Comparison of ENCODE assay signal across 1 cellular context in the genomic region with DNA sequence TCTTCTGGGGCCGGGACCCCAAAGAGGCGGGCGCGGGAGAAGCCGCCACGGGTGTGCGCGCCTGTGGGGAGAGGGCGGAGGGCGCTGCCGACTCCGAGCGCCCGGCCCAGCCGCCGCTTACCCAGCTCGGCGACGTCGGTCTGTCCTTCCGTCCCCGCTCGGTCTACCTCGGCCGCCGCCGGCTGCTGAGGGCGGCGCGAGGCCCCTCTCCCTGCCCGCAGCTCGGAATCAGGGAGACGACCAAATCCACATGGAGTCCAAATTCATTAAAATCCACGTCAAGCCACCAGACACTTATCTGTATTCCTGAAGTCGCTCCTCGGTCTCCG.
A peak's percentile ranks its signal among the peaks of the same experiment; 100 is the strongest.
TF ChIP-seq lines count a peak whose summit lies in the region.

No MANE protein-coding gene starts in this region.

TF ChIP-seq in HepG2, 621 proteins besides CTCF, POLR2A, EP300 and RAD21 (continued from another document):
- TF ChIP-seq, protein P1, sequence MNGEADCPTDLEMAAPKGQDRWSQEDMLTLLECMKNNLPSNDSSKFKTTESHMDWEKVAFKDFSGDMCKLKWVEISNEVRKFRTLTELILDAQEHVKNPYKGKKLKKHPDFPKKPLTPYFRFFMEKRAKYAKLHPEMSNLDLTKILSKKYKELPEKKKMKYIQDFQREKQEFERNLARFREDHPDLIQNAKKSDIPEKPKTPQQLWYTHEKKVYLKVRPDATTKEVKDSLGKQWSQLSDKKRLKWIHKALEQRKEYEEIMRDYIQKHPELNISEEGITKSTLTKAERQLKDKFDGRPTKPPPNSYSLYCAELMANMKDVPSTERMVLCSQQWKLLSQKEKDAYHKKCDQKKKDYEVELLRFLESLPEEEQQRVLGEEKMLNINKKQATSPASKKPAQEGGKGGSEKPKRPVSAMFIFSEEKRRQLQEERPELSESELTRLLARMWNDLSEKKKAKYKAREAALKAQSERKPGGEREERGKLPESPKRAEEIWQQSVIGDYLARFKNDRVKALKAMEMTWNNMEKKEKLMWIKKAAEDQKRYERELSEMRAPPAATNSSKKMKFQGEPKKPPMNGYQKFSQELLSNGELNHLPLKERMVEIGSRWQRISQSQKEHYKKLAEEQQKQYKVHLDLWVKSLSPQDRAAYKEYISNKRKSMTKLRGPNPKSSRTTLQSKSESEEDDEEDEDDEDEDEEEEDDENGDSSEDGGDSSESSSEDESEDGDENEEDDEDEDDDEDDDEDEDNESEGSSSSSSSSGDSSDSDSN (CRISPR knock-in tag; IDR thresholded peaks at IDR 0.05) = peak; percentile 82; the same call in 1 of the 2 replicates
- no peak for TF ChIP-seq KAT2B (IDR thresholded peaks at IDR 0.05; ENCODE audit: borderline replicate concordance, low read depth, low read length)
- no peak for TF ChIP-seq THYN1 (CRISPR knock-in tag; IDR thresholded peaks at IDR 0.05; ENCODE audit: borderline replicate concordance, low read depth)
- no peak for TF ChIP-seq FOXJ3 (CRISPR knock-in tag; IDR thresholded peaks at IDR 0.05; ENCODE audit: borderline replicate concordance)
- TF ChIP-seq, protein P2, sequence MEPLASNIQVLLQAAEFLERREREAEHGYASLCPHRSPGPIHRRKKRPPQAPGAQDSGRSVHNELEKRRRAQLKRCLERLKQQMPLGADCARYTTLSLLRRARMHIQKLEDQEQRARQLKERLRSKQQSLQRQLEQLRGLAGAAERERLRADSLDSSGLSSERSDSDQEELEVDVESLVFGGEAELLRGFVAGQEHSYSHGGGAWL (CRISPR knock-in tag; IDR thresholded peaks at IDR 0.05) = 0 out of 2 replicates have a peak, but pooled peaks have one; percentile 2
- TF ChIP-seq YEATS4 (CRISPR knock-in tag; IDR thresholded peaks at IDR 0.05; ENCODE audit: borderline replicate concordance) = 0 out of 2 replicates have a peak, but pooled peaks have one; percentile 31
- TF ChIP-seq FOSL2 (CRISPR knock-in tag; IDR thresholded peaks at IDR 0.05) = no peak
- no peak for TF ChIP-seq ATF7-NPFF (CRISPR knock-in tag; IDR thresholded peaks at IDR 0.05; ENCODE audit: low read depth)
- TF ChIP-seq ZNF687 (CRISPR knock-in tag; IDR thresholded peaks at IDR 0.05) = peak; percentile 21
- TF ChIP-seq, protein P3, sequence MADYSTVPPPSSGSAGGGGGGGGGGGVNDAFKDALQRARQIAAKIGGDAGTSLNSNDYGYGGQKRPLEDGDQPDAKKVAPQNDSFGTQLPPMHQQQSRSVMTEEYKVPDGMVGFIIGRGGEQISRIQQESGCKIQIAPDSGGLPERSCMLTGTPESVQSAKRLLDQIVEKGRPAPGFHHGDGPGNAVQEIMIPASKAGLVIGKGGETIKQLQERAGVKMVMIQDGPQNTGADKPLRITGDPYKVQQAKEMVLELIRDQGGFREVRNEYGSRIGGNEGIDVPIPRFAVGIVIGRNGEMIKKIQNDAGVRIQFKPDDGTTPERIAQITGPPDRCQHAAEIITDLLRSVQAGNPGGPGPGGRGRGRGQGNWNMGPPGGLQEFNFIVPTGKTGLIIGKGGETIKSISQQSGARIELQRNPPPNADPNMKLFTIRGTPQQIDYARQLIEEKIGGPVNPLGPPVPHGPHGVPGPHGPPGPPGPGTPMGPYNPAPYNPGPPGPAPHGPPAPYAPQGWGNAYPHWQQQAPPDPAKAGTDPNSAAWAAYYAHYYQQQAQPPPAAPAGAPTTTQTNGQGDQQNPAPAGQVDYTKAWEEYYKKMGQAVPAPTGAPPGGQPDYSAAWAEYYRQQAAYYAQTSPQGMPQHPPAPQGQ (CRISPR knock-in tag; IDR thresholded peaks at IDR 0.05; ENCODE audit: borderline replicate concordance) = no peak
- peak; percentile 71; the same call in 1 of the 2 replicates for TF ChIP-seq ZSCAN20 (CRISPR knock-in tag; IDR thresholded peaks at IDR 0.05; ENCODE audit: borderline replicate concordance)
- TF ChIP-seq, protein P4, sequence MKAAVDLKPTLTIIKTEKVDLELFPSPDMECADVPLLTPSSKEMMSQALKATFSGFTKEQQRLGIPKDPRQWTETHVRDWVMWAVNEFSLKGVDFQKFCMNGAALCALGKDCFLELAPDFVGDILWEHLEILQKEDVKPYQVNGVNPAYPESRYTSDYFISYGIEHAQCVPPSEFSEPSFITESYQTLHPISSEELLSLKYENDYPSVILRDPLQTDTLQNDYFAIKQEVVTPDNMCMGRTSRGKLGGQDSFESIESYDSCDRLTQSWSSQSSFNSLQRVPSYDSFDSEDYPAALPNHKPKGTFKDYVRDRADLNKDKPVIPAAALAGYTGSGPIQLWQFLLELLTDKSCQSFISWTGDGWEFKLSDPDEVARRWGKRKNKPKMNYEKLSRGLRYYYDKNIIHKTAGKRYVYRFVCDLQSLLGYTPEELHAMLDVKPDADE (CRISPR knock-in tag; IDR thresholded peaks at IDR 0.05) = no peak
- TF ChIP-seq ZNF614 (CRISPR knock-in tag; IDR thresholded peaks at IDR 0.05; ENCODE audit: borderline replicate concordance) = no peak
- TF ChIP-seq NKX3-1 (CRISPR knock-in tag; IDR thresholded peaks at IDR 0.05) = 0 out of 2 replicates have a peak, but pooled peaks have one; percentile 3
- no peak for TF ChIP-seq RARG (CRISPR knock-in tag; IDR thresholded peaks at IDR 0.05; ENCODE audit: low read depth)
- TF ChIP-seq ZNF713 (CRISPR knock-in tag; IDR thresholded peaks at IDR 0.05) = no peak
- no peak for TF ChIP-seq SMC3 (IDR thresholded peaks at IDR 0.05; ENCODE audit: low read length)
- peak; percentile 6; the same call in 1 of the 2 replicates for TF ChIP-seq HOXA3 (CRISPR knock-in tag; IDR thresholded peaks at IDR 0.05)
- 0 out of 2 replicates have a peak, but pooled peaks have one; percentile 22 for TF ChIP-seq ARID4A (CRISPR knock-in tag; IDR thresholded peaks at IDR 0.05; ENCODE audit: borderline replicate concordance)
- 0 out of 2 replicates have a peak, but pooled peaks have one; percentile 4 for TF ChIP-seq TOPORS (CRISPR knock-in tag; IDR thresholded peaks at IDR 0.05)
- 0 out of 2 replicates have a peak, but pooled peaks have one; percentile 67 for TF ChIP-seq EZH2 (conservative IDR thresholded peaks at IDR 0.05; ENCODE audit: low read depth, low read length)
- no peak for TF ChIP-seq CSRNP2 (CRISPR knock-in tag; conservative IDR thresholded peaks at IDR 0.05; ENCODE audit: low read depth)
- TF ChIP-seq MTF1 (CRISPR knock-in tag; IDR thresholded peaks at IDR 0.05) = 0 out of 2 replicates have a peak, but pooled peaks have one; percentile 33
- no peak for TF ChIP-seq ZNF460 (CRISPR knock-in tag; IDR thresholded peaks at IDR 0.05; ENCODE audit: borderline replicate concordance)
- no peak for TF ChIP-seq ELF1 (CRISPR knock-in tag; IDR thresholded peaks at IDR 0.05)
- 0 out of 2 replicates have a peak, but pooled peaks have one; percentile 22 for TF ChIP-seq RBFOX2 (IDR thresholded peaks at IDR 0.05; ENCODE audit: low read depth, low read length)
- no peak for TF ChIP-seq ZNF747 (CRISPR knock-in tag; IDR thresholded peaks at IDR 0.05; ENCODE audit: borderline replicate concordance)
- TF ChIP-seq ZKSCAN5 (CRISPR knock-in tag; IDR thresholded peaks at IDR 0.05) = no peak
- no peak for TF ChIP-seq KLF15 (CRISPR knock-in tag; IDR thresholded peaks at IDR 0.05; ENCODE audit: borderline replicate concordance)
